Comparison of ENCODE assay signal across 12 cellular contexts in the genomic region with DNA sequence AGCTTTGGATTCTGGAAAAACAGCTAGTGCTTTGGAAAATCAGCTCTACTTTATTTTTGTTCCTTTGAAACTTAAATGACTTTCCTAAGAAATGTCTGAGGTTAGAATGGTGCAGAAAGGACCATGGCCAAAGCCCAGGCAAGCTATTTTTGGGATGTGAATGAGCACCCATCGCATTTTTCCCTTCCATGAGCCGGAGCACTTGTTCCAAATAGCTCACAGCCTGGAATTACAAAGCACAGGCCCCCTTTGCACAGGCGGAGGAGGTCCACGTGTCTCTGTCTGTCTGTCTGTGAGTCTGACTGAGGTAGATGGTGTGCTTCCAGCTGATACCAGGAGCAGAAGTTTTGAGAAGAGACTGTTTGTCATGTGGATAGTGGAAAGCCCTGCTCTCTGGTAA. TPM values are rescaled to one million over a fixed set of nuclear protein-coding genes. Genes with fewer than 3 reads are reported as not detected.
DNase-seq lines count a peak whose midpoint lies in the region; ATAC-seq and TF ChIP-seq lines count a peak whose summit lies in the region.
"Had no signal": no experiment of that assay in that cellular context is flagged by ENCODE, and none has a peak within 500 bp of the region (broad histone marks: within the 10 kb centered on the region; RNA-seq: fewer than 3 reads in every experiment).

No MANE protein-coding gene starts in this region.

- H3K4ac ChIP-seq in trophoblast cell (ENCODE audit: low read depth, low read length), result no peak overlapping the region

- H3K9me3 ChIP-seq in cardiac muscle cell (ENCODE audit: low read depth) (no peaks in the 10 kb centered on the region), trophoblast cell (ENCODE audit: insufficient read depth, low read depth, low read length) (no peaks in the 10 kb centered on the region), vagina (no peaks in the 10 kb centered on the region)

- H3K4me3 Mint-ChIP-seq in activated T-cell treated with anti-CD3 and anti-CD28 coated beads, Interleukin-2, amount 50 U/mL, for 24 hours, result no peak overlapping the region
- H3K4me3 Mint-ChIP-seq in natural killer cell, result no peak overlapping the region
- H3K4me3 Mint-ChIP-seq: T-cell had no signal

- H2AK5ac ChIP-seq in trophoblast cell (ENCODE audit: low read length), result peak overlapping the region; percentile 23

- H2BK5ac ChIP-seq in trophoblast cell (ENCODE audit: low read depth, low read length, poor library complexity), result no peak overlapping the region

- no peak overlapping the region for H2AFZ ChIP-seq in trophoblast cell (ENCODE audit: insufficient read depth, low read length, poor library complexity)

- no peak overlapping the region for H3K27ac Mint-ChIP-seq in activated T-cell treated with anti-CD3 and anti-CD28 coated beads, Interleukin-2, amount 50 U/mL, for 24 hours
- no peak overlapping the region for H3K27ac Mint-ChIP-seq in natural killer cell
- H3K27ac Mint-ChIP-seq: T-cell had no signal

- no peak overlapping the region for H3K18ac ChIP-seq in trophoblast cell (ENCODE audit: low read length)

- TF ChIP-seq CTCF in cardiac muscle cell (IDR thresholded peaks at IDR 0.05; ENCODE audit: low read depth, low read length), result no peak
- TF ChIP-seq CTCF in vagina (IDR thresholded peaks at IDR 0.05), result no peak
- no peak for TF ChIP-seq CTCF in natural killer cell (IDR thresholded peaks at IDR 0.05)

- peaks cover 88% of the 10 kb centered on the region for H3K4me1 ChIP-seq in cardiac muscle cell (ENCODE audit: low read depth)
- peaks cover 23 to 52% of the 10 kb centered on the region in 2 experiments for H3K4me1 ChIP-seq in trophoblast cell (ENCODE audit: control insufficient read depth in 1 of 2, insufficient read depth in 2 of 2, low read length in 2 of 2)
- H3K4me1 ChIP-seq in vagina, result peaks cover 28% of the 10 kb centered on the region

- no peak overlapping the region for H3K9ac ChIP-seq in trophoblast cell (ENCODE audit: low read length)

- no CpG with 5 or more reads among the region's 4 CpGs for WGBS in trophoblast cell (ENCODE audit: extremely low coverage, insufficient coverage, insufficient read length)

- no peaks in the 10 kb centered on the region for H3K27me3 Mint-ChIP-seq in activated T-cell treated with anti-CD3 and anti-CD28 coated beads, Interleukin-2, amount 50 U/mL, for 24 hours
- H3K27me3 Mint-ChIP-seq in natural killer cell (ENCODE audit: low read depth in 2 of 2), result peaks cover 0 to 3% of the 10 kb centered on the region in 2 donors
- H3K27me3 Mint-ChIP-seq: T-cell had no signal

- H4K12ac ChIP-seq in trophoblast cell (ENCODE audit: low read depth, low read length), result no peak overlapping the region

- peaks cover 36% of the 10 kb centered on the region for H3K79me1 ChIP-seq in trophoblast cell (ENCODE audit: low read length)

- H3K36me3 ChIP-seq in cardiac muscle cell (peaks cover 7% of the 10 kb centered on the region), trophoblast cell (ENCODE audit: control insufficient read depth in 1 of 2, insufficient read depth in 2 of 2, low read length in 2 of 2) (peaks cover 4 to 8% of the 10 kb centered on the region in 2 experiments), vagina (no peaks in the 10 kb centered on the region)

- ATAC-seq in natural killer cell, result no peak
- ATAC-seq: T-cell had no signal

- peak overlapping the region; percentile 41 for H4K91ac ChIP-seq in trophoblast cell (ENCODE audit: low read depth, low read length)

- H3K9me3 Mint-ChIP-seq in activated T-cell treated with anti-CD3 and anti-CD28 coated beads, Interleukin-2, amount 50 U/mL, for 24 hours, result no peaks in the 10 kb centered on the region
- no peaks in the 10 kb centered on the region for H3K9me3 Mint-ChIP-seq in natural killer cell
- H3K9me3 Mint-ChIP-seq: T-cell had no signal

- no peak for TF ChIP-seq POLR2A in vagina (IDR thresholded peaks at IDR 0.05)

- H4K8ac ChIP-seq in trophoblast cell (ENCODE audit: low read depth, low read length), result peak overlapping the region; percentile 6

- H3K4me3 ChIP-seq in cardiac muscle cell, result no peak overlapping the region
- H3K4me3 ChIP-seq in trophoblast cell (ENCODE audit: low read depth, low read length), result no peak overlapping the region
- no peak overlapping the region for H3K4me3 ChIP-seq in vagina

- H2BK12ac ChIP-seq in trophoblast cell (ENCODE audit: low read length), result no peak overlapping the region

- no peaks in the 10 kb centered on the region for H3K27me3 ChIP-seq in cardiac muscle cell
- H3K27me3 ChIP-seq in trophoblast cell (ENCODE audit: insufficient read depth, low read length), result no peaks in the 10 kb centered on the region
- no peaks in the 10 kb centered on the region for H3K27me3 ChIP-seq in vagina

- peak; percentile 2 for DNase-seq in activated T-cell treated with anti-CD3 and anti-CD28 coated beads, Interleukin-2, amount 50 U/mL, for 24 hours
- no peak for DNase-seq in activated T-cell treated with anti-CD3 and anti-CD28 coated beads, Interleukin-2, amount 50 U/mL, for 1 hour
- DNase-seq in cardiac muscle cell (ENCODE audit: low read depth in 1 of 2, low spot score in 1 of 2) (no peak), trophoblast cell (no peak), vagina (ENCODE audit: extremely low spot score in 2 of 2) (peak in 1 of 2 donors; percentile 70), RKO (ENCODE audit: low spot score) (no peak), NCI-H748 (lab: John Stamatoyannopoulos, UW; ENCODE audit: unreplicated experiment) (no peak), natural killer cell (no peak)
- DNase-seq: activated naive CD4-positive, alpha-beta T cell treated with Interleukin-2 at 50 U/mL for 16 hours; COR-L47; NCI-H2227 treated with DMSO at 0.1 percent for 48 hours; T-cell had no signal

- H3K79me2 ChIP-seq in trophoblast cell (ENCODE audit: control insufficient read depth, insufficient read depth, low read length, poor library complexity), result peaks cover 4% of the 10 kb centered on the region

- H3K36me3 Mint-ChIP-seq in activated T-cell treated with anti-CD3 and anti-CD28 coated beads, Interleukin-2, amount 50 U/mL, for 24 hours (ENCODE audit: low read depth), result peaks cover 37% of the 10 kb centered on the region
- no peaks in the 10 kb centered on the region for H3K36me3 Mint-ChIP-seq in natural killer cell

- H2BK120ac ChIP-seq in trophoblast cell (ENCODE audit: insufficient read depth, low read length, poor library complexity), result peak overlapping the region; percentile 49

- no peak overlapping the region for H3K23ac ChIP-seq in trophoblast cell (ENCODE audit: low read length)

- peaks cover 63% of the 10 kb centered on the region for H3K4me1 Mint-ChIP-seq in activated T-cell treated with anti-CD3 and anti-CD28 coated beads, Interleukin-2, amount 50 U/mL, for 24 hours (ENCODE audit: low read depth)
- H3K4me1 Mint-ChIP-seq in natural killer cell, result peaks cover 16 to 36% of the 10 kb centered on the region in 2 donors

- peak overlapping the region; percentile 15 for H3K14ac ChIP-seq in trophoblast cell (ENCODE audit: low read length)

- intact Hi-C loops in vagina (cut with DNase I), result no loop called here
- intact Hi-C loops in natural killer cell (cut with micrococcal nuclease), result no loop called here

- H3K27ac ChIP-seq in cardiac muscle cell (peak overlapping the region; percentile 99), trophoblast cell (ENCODE audit: low read depth, low read length) (peak overlapping the region; percentile 29), vagina (peak overlapping the region; percentile 74)

- H3K4me2 ChIP-seq in trophoblast cell (ENCODE audit: low read length), result no peak overlapping the region

RNA-seq across cellular contexts. Expression of a gene that starts 50.7 kb away (rescaled TPM):
- total RNA-seq in cardiac muscle cell (123 and 178 TPM in 2 replicates), vagina (41.7 TPM), natural killer cell (10 to 100 TPM; 54.6 to 68.6 (median 57.4) TPM)
- polyA plus RNA-seq in cardiac muscle cell, result 153 and 191 TPM in 2 replicates
- polyA plus RNA-seq in trophoblast cell (2013), result 24.5 and 30.8 TPM in 2 replicates

Comparison
In these comparisons a context has a peak if more than half of its experiments do, and no peak if none do; other contexts are left out.
1. H3K27ac ChIP-seq: peak in every context shown above with its lines; median percentile 99 in cardiac muscle cell; 74 in vagina; 29 in trophoblast cell.